8 cellular contexts compared by ENCODE assay signal in the genomic region with DNA sequence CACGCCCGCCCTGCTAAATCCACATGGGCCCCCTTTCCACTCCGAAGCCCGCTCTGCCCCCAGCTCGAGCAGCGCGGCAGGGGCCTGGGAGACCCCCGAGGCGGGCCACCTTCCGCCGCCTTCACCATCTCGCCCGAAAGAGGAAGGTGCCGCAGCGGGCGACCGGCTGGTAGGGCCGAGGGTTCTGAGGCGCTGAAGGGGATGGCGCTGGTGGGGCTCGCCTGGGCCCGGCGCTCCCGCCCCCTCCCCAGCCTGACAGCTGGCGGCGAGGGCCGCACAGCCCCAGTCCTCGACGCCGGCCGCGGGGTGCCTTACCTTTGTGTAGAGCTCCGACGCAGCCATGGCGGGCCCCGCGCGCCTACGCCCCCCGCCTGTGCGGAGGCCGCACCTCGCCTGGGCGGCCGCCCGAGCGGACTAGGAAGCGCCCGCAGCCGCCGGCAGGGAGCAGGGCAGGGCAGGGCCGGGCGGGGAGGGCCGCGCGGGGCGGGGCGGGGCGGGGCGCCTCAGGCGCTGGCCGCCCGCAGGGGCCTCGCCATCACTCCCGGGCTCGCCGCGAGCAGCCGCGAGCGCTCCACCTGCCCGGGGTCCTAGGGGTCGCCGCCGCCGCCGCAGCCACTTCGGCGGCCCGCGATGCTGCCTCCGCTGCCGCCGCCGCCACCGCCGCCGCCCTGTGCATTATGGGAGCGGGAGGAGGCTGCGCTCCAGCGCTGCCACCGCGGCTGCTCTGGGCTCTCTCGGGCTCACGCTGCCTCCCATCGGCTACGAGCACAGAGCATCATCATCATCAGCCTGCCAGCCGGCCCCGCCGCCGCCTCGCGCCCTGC. TPM values are rescaled to one million over a fixed set of nuclear protein-coding genes. Genes with fewer than 3 reads are reported as not detected.
DNase-seq lines count a peak whose midpoint lies in the region; ATAC-seq lines count a peak whose summit lies in the region.

A gene (minus strand): TSS at position 416 of the 824 bp plus-strand sequence. CDS start 74 bp downstream, at position 342.

- peak within 1 kb of the TSS; percentile 93 to 96 for H3K4me3 Mint-ChIP-seq in effector memory CD8-positive, alpha-beta T cell

- H3K4me1 Mint-ChIP-seq in effector memory CD8-positive, alpha-beta T cell (ENCODE audit: low read depth in 2 of 2), result peaks cover 23 to 37% of the 10 kb centered on the region in 2 donors

- H3K36me3 Mint-ChIP-seq in effector memory CD8-positive, alpha-beta T cell (ENCODE audit: insufficient read depth), result peaks cover 3% of the 10 kb centered on the region

- peak within 1 kb of the TSS; percentile 85 to 89 for H3K27ac Mint-ChIP-seq in effector memory CD8-positive, alpha-beta T cell

- no peaks in the 10 kb centered on the region for H3K9me3 Mint-ChIP-seq in effector memory CD8-positive, alpha-beta T cell

- DNase-seq in Ammon's horn (ENCODE audit: low spot score) (peak; percentile 89), NCI-H524 treated with DMSO at 0.1 percent for 48 hours (lab: John Stamatoyannopoulos, UW) (peak; percentile 29), mesenteric fat pad (ENCODE audit: low spot score) (no peak)
- DNase-seq in activated CD8-positive, alpha-beta memory T cell treated with anti-CD3 and anti-CD28 coated beads for 24 hours, result peak; percentile 89
- peak; percentile 76 to 80 (median 79) for DNase-seq in effector memory CD8-positive, alpha-beta T cell
- peak; percentile 61 for DNase-seq in stimulated activated CD8-positive, alpha-beta memory T cell treated with anti-CD3 and anti-CD28 coated beads, Interleukin-15, amount 100 ng/mL, for 24 hours (ENCODE audit: low read depth)

- H3K27me3 Mint-ChIP-seq in effector memory CD8-positive, alpha-beta T cell, result no peaks in the 10 kb centered on the region

- ATAC-seq in GM18909 (IDR thresholded peaks at IDR 0.05; ENCODE audit: poor library complexity, unreplicated experiment) (peak; percentile 88), HG03139 (IDR thresholded peaks at IDR 0.05; ENCODE audit: unreplicated experiment) (peak; percentile 76)
- peak; percentile 84 for ATAC-seq in effector memory CD8-positive, alpha-beta T cell (replicated peaks)

RNA-seq across cellular contexts. Expression of the gene that starts here (rescaled TPM):
- total RNA-seq in mesenteric fat pad, result 67.8 TPM
